ENCODE assay signal across 8 cellular contexts in genomic region chr13:51935326-51936171, GRCh38.
A peak's percentile ranks its signal among the peaks of the same experiment; 100 is the strongest.
DNase-seq lines count a peak whose midpoint lies in the region; ATAC-seq and TF ChIP-seq lines count a peak whose summit lies in the region.

No MANE protein-coding gene starts in this region.

- H3K27ac ChIP-seq in 22Rv1, result no peak overlapping the region
- H3K27ac ChIP-seq in hepatocyte, result no peak overlapping the region

- H4K20me1 ChIP-seq in hepatocyte (ENCODE audit: insufficient read depth, poor library complexity, severe bottlenecking), result no peaks in the 10 kb centered on the region

- DNase-seq in SW480 (ENCODE audit: low spot score) (peak; percentile 58), hepatocyte (ENCODE audit: low spot score) (peak; percentile 49)

- H3K4me3 ChIP-seq in hepatocyte, result no peak overlapping the region

- H2AFZ ChIP-seq in hepatocyte, result no peak overlapping the region

- no peaks in the 10 kb centered on the region for H3K27me3 ChIP-seq in hepatocyte

- 74% methylated on average over 14 of the region's 14 CpGs for WGBS in hepatocyte (ENCODE audit: low lambda C conversion rate, missing lambda C conversion rate)

- no peak overlapping the region for H3K4me2 ChIP-seq in hepatocyte

- TF ChIP-seq CTCF in 22Rv1 (IDR thresholded peaks at IDR 0.05) (peak; percentile 50), GM12873 (IDR thresholded peaks at IDR 0.05; ENCODE audit: insufficient read depth, low read depth, low read length, missing control alignments) (peak; percentile 18), hepatocyte (IDR thresholded peaks at IDR 0.05; ENCODE audit: poor library complexity) (peak; percentile 38)

- no peaks in the 10 kb centered on the region for H3K36me3 ChIP-seq in hepatocyte (replicated peaks; ENCODE audit: insufficient read depth, low read depth)

- ATAC-seq in GM19397 (IDR thresholded peaks at IDR 0.05; ENCODE audit: unreplicated experiment) (no peak), GM21723 (IDR thresholded peaks at IDR 0.05; ENCODE audit: unreplicated experiment) (no peak), HG03432 (IDR thresholded peaks at IDR 0.05; ENCODE audit: unreplicated experiment) (no peak), GM21619 (IDR thresholded peaks at IDR 0.05; ENCODE audit: unreplicated experiment) (no peak)

- H3K9me3 ChIP-seq in hepatocyte (ENCODE audit: low read depth), result no peaks in the 10 kb centered on the region

- no peaks in the 10 kb centered on the region for H3K4me1 ChIP-seq in hepatocyte (ENCODE audit: insufficient read depth)

- H3K79me2 ChIP-seq in hepatocyte, result no peaks in the 10 kb centered on the region

- H3K9me2 ChIP-seq in hepatocyte (replicated peaks; ENCODE audit: insufficient read depth), result no peaks in the 10 kb centered on the region
